ENCODE assay signal across 15 cellular contexts in the genomic region with DNA sequence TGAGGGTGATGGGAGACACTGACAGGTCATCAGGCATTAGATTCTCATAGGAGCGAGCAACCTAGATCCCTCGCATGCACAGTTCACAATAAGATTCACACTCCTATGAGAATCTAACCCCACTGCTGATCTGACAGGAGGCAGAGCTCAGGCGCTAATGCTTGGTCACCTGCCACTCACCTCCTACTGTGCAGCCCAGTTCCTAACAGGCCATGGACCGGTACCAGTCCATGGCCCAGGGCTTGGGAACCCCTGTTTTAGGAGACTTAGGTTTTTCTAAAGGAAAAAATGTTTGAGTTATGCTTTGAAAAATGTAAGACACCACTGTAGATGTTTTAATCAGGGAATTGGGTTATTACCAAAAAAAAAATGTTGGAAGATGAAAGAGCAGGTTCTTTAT. TPM values are rescaled to one million over a fixed set of nuclear protein-coding genes. Genes with fewer than 3 reads are reported as not detected.
DNase-seq lines count a peak whose midpoint lies in the region; ATAC-seq and TF ChIP-seq lines count a peak whose summit lies in the region.
"Had no signal": no experiment of that assay in that cellular context is flagged by ENCODE, and none has a peak within 500 bp of the region (broad histone marks: within the 10 kb centered on the region; RNA-seq: fewer than 3 reads in every experiment).

No MANE protein-coding gene starts in this region.

- no peaks in the 10 kb centered on the region for H3K9me3 Mint-ChIP-seq in activated T-helper 2 cell treated with anti-CD3 and anti-CD28 coated beads, Interferon-gamma antibody, Interleukin-2, Interleukin-4, amounts not matched to agents 10 μg/mL and 5 μg/mL and 100 μg/mL, durations not matched to agents 14 hours and 24 hours and 36 hours
- H3K9me3 Mint-ChIP-seq: neural crest cell had no signal

- H3K4me3 ChIP-seq in heart left ventricle (no peak overlapping the region), lung (no peak overlapping the region), upper lobe of left lung (no peak overlapping the region)
- H3K4me3 ChIP-seq: SJSA1 had no signal

- TF ChIP-seq POLR2A in heart left ventricle (IDR thresholded peaks at IDR 0.05): no peak
- TF ChIP-seq POLR2A in upper lobe of left lung (IDR thresholded peaks at IDR 0.05): no peak

- H3K27me3 Mint-ChIP-seq in activated T-helper 2 cell treated with anti-CD3 and anti-CD28 coated beads, Interferon-gamma antibody, Interleukin-2, Interleukin-4, amounts not matched to agents 10 μg/mL and 5 μg/mL and 100 μg/mL, durations not matched to agents 14 hours and 24 hours and 36 hours (ENCODE audit: low read depth): no peaks in the 10 kb centered on the region

- H3K36me3 ChIP-seq in heart left ventricle (peaks cover 0 to 34% (median 32%) of the 10 kb centered on the region in 9 donors), lung (ENCODE audit: control insufficient read depth in 2 of 2, insufficient read depth in 2 of 2, low read length in 2 of 2) (peaks cover 0 to 25% of the 10 kb centered on the region in 2 donors), upper lobe of left lung (peaks cover 25 to 36% (median 29%) of the 10 kb centered on the region in 4 donors)

- H3K4me3 Mint-ChIP-seq in activated T-helper 2 cell treated with anti-CD3 and anti-CD28 coated beads, Interferon-gamma antibody, Interleukin-2, Interleukin-4, amounts not matched to agents 10 μg/mL and 5 μg/mL and 100 μg/mL, durations not matched to agents 14 hours and 24 hours and 36 hours (ENCODE audit: low read depth): no peak overlapping the region
- H3K4me3 Mint-ChIP-seq: neural crest cell had no signal

- peaks cover 0 to 72% (median 18%) of the 10 kb centered on the region in 12 donors for H3K4me1 ChIP-seq in heart left ventricle
- H3K4me1 ChIP-seq in lung (ENCODE audit: control insufficient read depth in 2 of 2, insufficient read depth in 2 of 2, low read length in 2 of 2): peaks cover 3 to 11% of the 10 kb centered on the region in 2 donors
- peaks cover 45 to 55% (median 51%) of the 10 kb centered on the region in 4 donors for H3K4me1 ChIP-seq in upper lobe of left lung

- H3K27me3 ChIP-seq in heart left ventricle (no peaks in the 10 kb centered on the region), lung (ENCODE audit: control insufficient read depth, insufficient read depth) (no peaks in the 10 kb centered on the region), upper lobe of left lung (no peaks in the 10 kb centered on the region)
- H3K27me3 ChIP-seq: SJSA1 had no signal

- no peak for TF ChIP-seq EP300 in upper lobe of left lung (IDR thresholded peaks at IDR 0.05)

- H3K9me3 ChIP-seq in heart left ventricle (no peaks in the 10 kb centered on the region), lung (ENCODE audit: control insufficient read depth in 2 of 2, insufficient read depth in 1 of 2, low read length in 1 of 2) (peaks cover 0 to 3% of the 10 kb centered on the region in 2 donors), upper lobe of left lung (no peaks in the 10 kb centered on the region)
- H3K9me3 ChIP-seq: SJSA1 had no signal

- ATAC-seq in heart left ventricle (no peak), lung (ENCODE audit: insufficient read depth, low FRiP score) (no peak), upper lobe of left lung (ENCODE audit: low FRiP score in 2 of 2) (no peak), GM19397 (IDR thresholded peaks at IDR 0.05; ENCODE audit: unreplicated experiment) (no peak)

- H3K36me3 Mint-ChIP-seq in activated T-helper 2 cell treated with anti-CD3 and anti-CD28 coated beads, Interferon-gamma antibody, Interleukin-2, Interleukin-4, amounts not matched to agents 10 μg/mL and 5 μg/mL and 100 μg/mL, durations not matched to agents 14 hours and 24 hours and 36 hours (ENCODE audit: low read depth): peaks cover 45% of the 10 kb centered on the region

- intact Hi-C loops in heart left ventricle (cut with DNase I) (no loop called here), cardiac septum (cut with DNase I) (no loop called here)
- intact Hi-C loops in activated T-helper 2 cell treated with anti-CD3 and anti-CD28 coated beads, Interferon-gamma antibody, Interleukin-2, Interleukin-4, amounts not matched to agents 10 μg/mL and 5 μg/mL and 100 μg/mL, durations not matched to agents 14 hours and 24 hours and 36 hours (cut with micrococcal nuclease): loop anchor here (1.0 to 2.0 kb wide), 3 partner anchors 20 to 45 kb away; no protein-coding TSS in a partner anchor

- WGBS in heart left ventricle, 4 donors: 84 to 91% (median 88%) methylated on average over 4 of the region's 4 CpGs
- WGBS in lung, 2 donors: 88 to 91% methylated on average over 4 of the region's 4 CpGs
- WGBS in upper lobe of left lung, 2 donors: 77 to 94% methylated on average over 4 of the region's 4 CpGs

- H3K27ac Mint-ChIP-seq in activated T-helper 2 cell treated with anti-CD3 and anti-CD28 coated beads, Interferon-gamma antibody, Interleukin-2, Interleukin-4, amounts not matched to agents 10 μg/mL and 5 μg/mL and 100 μg/mL, durations not matched to agents 14 hours and 24 hours and 36 hours: peak overlapping the region; percentile 75

- TF ChIP-seq CTCF in heart left ventricle (IDR thresholded peaks at IDR 0.05) (no peak), lung (IDR thresholded peaks at IDR 0.05; ENCODE audit: control extremely low read depth, extremely low read depth) (no peak), upper lobe of left lung (IDR thresholded peaks at IDR 0.05) (no peak)

- H3K27ac ChIP-seq in heart left ventricle (peak overlapping the region in 10 of 12 donors; percentile 26 to 77 (median 56)), lung (ENCODE audit: low read depth in 1 of 2, low read length in 1 of 2) (peak overlapping the region; percentile 57 to 67), upper lobe of left lung (peak overlapping the region; percentile 47 to 99 (median 87))
- H3K27ac ChIP-seq: KMS-11, SJSA1 had no signal

- DNase-seq in heart left ventricle (no peak), cardiac septum (ENCODE audit: low spot score) (no peak), lung (ENCODE audit: low spot score) (no peak), upper lobe of left lung (no peak), T-helper 9 cell (no peak), OCI-M1 (lab: John Stamatoyannopoulos, UW) (no peak)
- DNase-seq in activated T-helper 2 cell treated with anti-CD3 and anti-CD28 coated beads, Interferon-gamma antibody, Interleukin-2, Interleukin-4, amounts not matched to agents 10 μg/mL and 5 μg/mL and 100 μg/mL, durations not matched to agents 14 hours and 24 hours and 36 hours (ENCODE audit: low spot score): no peak
- DNase-seq: activated CD4-positive, CD25-positive, alpha-beta regulatory T cell; activated gamma-delta T cell; NCI-H187; stimulated activated CD4-positive, alpha-beta T cell treated with anti-CD3 and anti-CD28 coated beads, Interleukin-12 subunit alpha, Interleukin-12 subunit beta, amount 100 ng/mL, for 4 hours had no signal

- H3K4me1 Mint-ChIP-seq in activated T-helper 2 cell treated with anti-CD3 and anti-CD28 coated beads, Interferon-gamma antibody, Interleukin-2, Interleukin-4, amounts not matched to agents 10 μg/mL and 5 μg/mL and 100 μg/mL, durations not matched to agents 14 hours and 24 hours and 36 hours (ENCODE audit: low read depth): peaks cover 69% of the 10 kb centered on the region
- H3K4me1 Mint-ChIP-seq: neural crest cell had no signal

RNA-seq across cellular contexts. Expression of gene HLA-E, which starts 6.7 kb away (rescaled TPM):
- total RNA-seq in heart left ventricle: 100 to 1,000 TPM in 8 of 9 donors, 10 to 100 TPM in 1; 96.1 to 560 (median 162) TPM
- 100 to 1,000 TPM; 160 to 200 TPM for polyA plus RNA-seq in heart left ventricle
- 126 TPM for total RNA-seq in cardiac septum
- total RNA-seq in activated T-helper 2 cell treated with anti-CD3 and anti-CD28 coated beads, Interferon-gamma antibody, Interleukin-2, Interleukin-4, amounts not matched to agents 10 μg/mL and 5 μg/mL and 100 μg/mL, durations not matched to agents 14 hours and 24 hours and 36 hours: 358 and 360 TPM in 2 replicates
- 100 to 1,000 TPM; 502 to 611 TPM for total RNA-seq in lung
- 1,000 to 10,000 TPM in 1 of 2 donors, 100 to 1,000 TPM in 1; 618 to 1,209 TPM for polyA plus RNA-seq in lung
- total RNA-seq in upper lobe of left lung: 1,000 to 10,000 TPM in 2 of 6 donors, 100 to 1,000 TPM in 4; 553 to 1,296 (median 975) TPM
